ENCODE assay signal across 1 cellular context in the genomic region with DNA sequence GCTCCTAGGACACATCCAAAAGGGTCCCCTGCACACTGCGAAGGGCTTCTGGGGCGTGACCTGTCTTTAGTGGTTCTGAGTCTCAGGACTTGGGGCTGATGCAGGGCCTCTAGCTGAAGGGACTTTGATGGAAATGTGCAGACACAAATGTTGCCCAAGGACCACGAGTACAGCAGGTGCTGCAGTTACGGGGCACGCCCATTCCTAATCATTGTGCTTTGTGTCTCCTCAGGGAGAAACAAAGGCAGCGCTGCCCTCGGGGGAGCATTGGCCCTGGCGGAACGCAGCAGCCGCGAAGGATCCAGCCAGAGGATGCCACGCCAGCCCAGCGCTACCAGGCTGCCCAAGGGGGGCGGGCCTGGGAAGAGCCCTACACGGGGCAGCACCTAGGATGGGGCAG.
A peak's percentile ranks its signal among the peaks of the same experiment; 100 is the strongest.
TF ChIP-seq lines count a peak whose summit lies in the region.

No MANE protein-coding gene starts in this region.

TF ChIP-seq in K562, 482 proteins besides CTCF, POLR2A, EP300 and RAD21:
- peak; percentile 50; the same call in 1 of the 2 replicates for TF ChIP-seq POLR2G (IDR thresholded peaks at IDR 0.05; ENCODE audit: low read depth, low read length)
- TF ChIP-seq RBFOX2 (IDR thresholded peaks at IDR 0.05; ENCODE audit: low read depth, low read length), result 0 out of 2 replicates have a peak, but pooled peaks have one; percentile 16
- TF ChIP-seq, protein P1, sequence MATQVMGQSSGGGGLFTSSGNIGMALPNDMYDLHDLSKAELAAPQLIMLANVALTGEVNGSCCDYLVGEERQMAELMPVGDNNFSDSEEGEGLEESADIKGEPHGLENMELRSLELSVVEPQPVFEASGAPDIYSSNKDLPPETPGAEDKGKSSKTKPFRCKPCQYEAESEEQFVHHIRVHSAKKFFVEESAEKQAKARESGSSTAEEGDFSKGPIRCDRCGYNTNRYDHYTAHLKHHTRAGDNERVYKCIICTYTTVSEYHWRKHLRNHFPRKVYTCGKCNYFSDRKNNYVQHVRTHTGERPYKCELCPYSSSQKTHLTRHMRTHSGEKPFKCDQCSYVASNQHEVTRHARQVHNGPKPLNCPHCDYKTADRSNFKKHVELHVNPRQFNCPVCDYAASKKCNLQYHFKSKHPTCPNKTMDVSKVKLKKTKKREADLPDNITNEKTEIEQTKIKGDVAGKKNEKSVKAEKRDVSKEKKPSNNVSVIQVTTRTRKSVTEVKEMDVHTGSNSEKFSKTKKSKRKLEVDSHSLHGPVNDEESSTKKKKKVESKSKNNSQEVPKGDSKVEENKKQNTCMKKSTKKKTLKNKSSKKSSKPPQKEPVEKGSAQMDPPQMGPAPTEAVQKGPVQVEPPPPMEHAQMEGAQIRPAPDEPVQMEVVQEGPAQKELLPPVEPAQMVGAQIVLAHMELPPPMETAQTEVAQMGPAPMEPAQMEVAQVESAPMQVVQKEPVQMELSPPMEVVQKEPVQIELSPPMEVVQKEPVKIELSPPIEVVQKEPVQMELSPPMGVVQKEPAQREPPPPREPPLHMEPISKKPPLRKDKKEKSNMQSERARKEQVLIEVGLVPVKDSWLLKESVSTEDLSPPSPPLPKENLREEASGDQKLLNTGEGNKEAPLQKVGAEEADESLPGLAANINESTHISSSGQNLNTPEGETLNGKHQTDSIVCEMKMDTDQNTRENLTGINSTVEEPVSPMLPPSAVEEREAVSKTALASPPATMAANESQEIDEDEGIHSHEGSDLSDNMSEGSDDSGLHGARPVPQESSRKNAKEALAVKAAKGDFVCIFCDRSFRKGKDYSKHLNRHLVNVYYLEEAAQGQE (CRISPR knock-in tag; IDR thresholded peaks at IDR 0.05; ENCODE audit: low read depth), result no peak
TF ChIP-seq in K562: peak in this region for 2.
